ENCODE assay signal across 11 cellular contexts in genomic region chr2:71323386-71323785, GRCh38.
"Had no signal": no experiment of that assay in that cellular context is flagged by ENCODE, and none has a peak within 500 bp of the region (broad histone marks: within the 10 kb centered on the region; RNA-seq: fewer than 3 reads in every experiment).

No MANE protein-coding gene starts in this region.

- H3K4me1 ChIP-seq: HAP-1 had no signal

- H3K4me2 ChIP-seq: GM23338 had no signal

- FAIRE-seq: H1, H54 had no signal

- H3K9me3 ChIP-seq: HAP-1 had no signal

- H3K4me3 ChIP-seq: GM23248, GM23338, HAP-1 had no signal

- ATAC-seq: GM23338, HCT116 had no signal

- DNase-seq: GM23248, GOT3, H7, H9, HCEC 1CT, HFFc6 had no signal

- H3K9ac ChIP-seq: GM23248 had no signal

- H2AFZ ChIP-seq: GM23248, GM23338 had no signal

- H3K36me3 ChIP-seq: HAP-1 had no signal

- H3K27ac ChIP-seq: GM23248 had no signal
